Comparison of ENCODE assay signal across 18 cellular contexts in the genomic region with DNA sequence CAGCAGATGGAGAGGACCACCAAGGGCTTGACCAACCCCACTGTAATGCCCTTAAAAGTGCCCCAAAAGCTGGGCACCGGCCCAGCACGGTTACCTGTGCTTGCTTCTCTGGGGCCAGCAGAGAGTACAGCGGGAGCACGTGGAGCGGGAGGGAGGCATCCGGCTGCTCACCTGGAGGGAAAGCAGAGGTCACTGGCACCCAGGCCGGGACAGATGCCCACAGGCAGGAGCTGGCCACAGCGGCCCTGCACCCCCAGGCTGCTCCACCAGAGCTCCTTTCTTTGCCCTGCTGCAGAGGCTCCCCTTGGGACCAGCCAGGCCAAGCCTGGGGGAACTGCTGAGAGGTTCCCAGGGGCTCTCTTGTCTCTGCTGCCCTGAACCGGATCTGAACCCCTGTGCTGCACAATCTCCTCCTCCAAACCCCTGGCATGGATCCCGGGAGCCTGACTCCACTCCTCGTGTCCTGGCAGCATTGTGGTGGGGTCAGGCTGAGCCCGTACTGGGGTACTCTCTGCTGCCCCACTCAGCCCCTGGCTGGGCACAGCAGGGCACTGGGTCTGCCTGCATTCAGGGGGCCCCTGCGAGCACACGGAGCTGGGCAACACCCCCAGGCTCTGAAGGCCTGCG.
"Had no signal": no experiment of that assay in that cellular context is flagged by ENCODE, and none has a peak within 500 bp of the region (broad histone marks: within the 10 kb centered on the region; RNA-seq: fewer than 3 reads in every experiment).

No MANE protein-coding gene starts in this region.

- H3K9me3 ChIP-seq: heart left ventricle, pancreas, transverse colon had no signal

- H3K9me3 Mint-ChIP-seq: activated naive CD8-positive, alpha-beta T cell treated with anti-CD3 and anti-CD28 coated beads, Interleukin-2, amount 10 ng/mL, durations not matched to agents 7 days and 5 days; activated T-cell treated with anti-CD3 and anti-CD28 coated beads, Interleukin-2, amount 50 U/mL, for 72 hours; dendritic cell treated with granulocyte-macrophage colony-stimulating factor and Interleukin-4, amounts not matched to agents 40 ng/mL and 50 ng/mL, for 4 days; immature natural killer cell; naive B cell; stimulated activated naive B cell treated with anti-CD40 and anti-IgM and Interleukin-4, amounts not matched to agents 10 μg/mL and 1 μg/mL and 100 μg/mL, for 72 hours had no signal

- DNase-seq: activated CD4-positive, alpha-beta T cell treated with anti-CD3 and anti-CD28 coated beads for 1 hour; activated CD4-positive, alpha-beta T cell treated with anti-CD3 and anti-CD28 coated beads, Interleukin-2, amount 50 U/mL, for 4 hours; activated CD8-positive, alpha-beta memory T cell treated with anti-CD3 and anti-CD28 coated beads, Interleukin-2, amount 50 U/mL, for 4 hours; activated gamma-delta T cell; activated naive CD8-positive, alpha-beta T cell treated with anti-CD3 and anti-CD28 coated beads, Interleukin-2, amount 10 ng/mL, durations not matched to agents 7 days and 5 days; activated T-cell treated with anti-CD3 and anti-CD28 coated beads, Interleukin-2, amount 50 U/mL, for 72 hours; brain microvascular endothelial cell; effector memory CD4-positive, alpha-beta T cell; heart left ventricle; immature natural killer cell; left cardiac atrium; naive B cell; stimulated activated CD4-positive, alpha-beta T cell treated with anti-CD3 and anti-CD28 coated beads, Interleukin-12 subunit alpha, Interleukin-12 subunit beta, amount 100 ng/mL, for 4 hours; stimulated activated CD4-positive, alpha-beta T cell treated with anti-CD3 and anti-CD28 coated beads, Interleukin-2, amount 100 ng/mL, for 24 hours; stimulated activated naive B cell treated with anti-CD40 and anti-IgM and Interleukin-4, amounts not matched to agents 10 μg/mL and 1 μg/mL and 100 μg/mL, for 72 hours; transverse colon had no signal

- ATAC-seq: activated T-cell treated with anti-CD3 and anti-CD28 coated beads, Interleukin-2, amount 50 U/mL, for 72 hours; left cardiac atrium; pancreas; stimulated activated naive B cell treated with anti-CD40 and anti-IgM and Interleukin-4, amounts not matched to agents 10 μg/mL and 1 μg/mL and 100 μg/mL, for 72 hours had no signal

- H3K27me3 Mint-ChIP-seq: activated naive CD8-positive, alpha-beta T cell treated with anti-CD3 and anti-CD28 coated beads, Interleukin-2, amount 10 ng/mL, durations not matched to agents 7 days and 5 days; dendritic cell treated with granulocyte-macrophage colony-stimulating factor and Interleukin-4, amounts not matched to agents 40 ng/mL and 50 ng/mL, for 4 days; naive B cell; stimulated activated naive B cell treated with anti-CD40 and anti-IgM and Interleukin-4, amounts not matched to agents 10 μg/mL and 1 μg/mL and 100 μg/mL, for 72 hours had no signal

- H3K4me3 Mint-ChIP-seq: activated naive CD8-positive, alpha-beta T cell treated with anti-CD3 and anti-CD28 coated beads, Interleukin-2, amount 10 ng/mL, durations not matched to agents 7 days and 5 days; activated T-cell treated with anti-CD3 and anti-CD28 coated beads, Interleukin-2, amount 50 U/mL, for 72 hours; dendritic cell treated with granulocyte-macrophage colony-stimulating factor and Interleukin-4, amounts not matched to agents 40 ng/mL and 50 ng/mL, for 4 days; immature natural killer cell; stimulated activated naive B cell treated with anti-CD40 and anti-IgM and Interleukin-4, amounts not matched to agents 10 μg/mL and 1 μg/mL and 100 μg/mL, for 72 hours had no signal

- H3K4me1 Mint-ChIP-seq: activated naive CD8-positive, alpha-beta T cell treated with anti-CD3 and anti-CD28 coated beads, Interleukin-2, amount 10 ng/mL, durations not matched to agents 7 days and 5 days; immature natural killer cell had no signal

- H3K27ac ChIP-seq: brain microvascular endothelial cell, heart left ventricle, pancreas, transverse colon had no signal

- H3K4me3 ChIP-seq: heart left ventricle, pancreas, transverse colon had no signal

- H3K27ac Mint-ChIP-seq: activated naive CD8-positive, alpha-beta T cell treated with anti-CD3 and anti-CD28 coated beads, Interleukin-2, amount 10 ng/mL, durations not matched to agents 7 days and 5 days; activated T-cell treated with anti-CD3 and anti-CD28 coated beads, Interleukin-2, amount 50 U/mL, for 72 hours; dendritic cell treated with granulocyte-macrophage colony-stimulating factor and Interleukin-4, amounts not matched to agents 40 ng/mL and 50 ng/mL, for 4 days; immature natural killer cell had no signal

- H3K27me3 ChIP-seq: brain microvascular endothelial cell, heart left ventricle, pancreas, transverse colon had no signal

- H3K4me1 ChIP-seq: heart left ventricle, pancreas, transverse colon had no signal
